Comparison of ENCODE assay signal across 20 cellular contexts in the genomic region with DNA sequence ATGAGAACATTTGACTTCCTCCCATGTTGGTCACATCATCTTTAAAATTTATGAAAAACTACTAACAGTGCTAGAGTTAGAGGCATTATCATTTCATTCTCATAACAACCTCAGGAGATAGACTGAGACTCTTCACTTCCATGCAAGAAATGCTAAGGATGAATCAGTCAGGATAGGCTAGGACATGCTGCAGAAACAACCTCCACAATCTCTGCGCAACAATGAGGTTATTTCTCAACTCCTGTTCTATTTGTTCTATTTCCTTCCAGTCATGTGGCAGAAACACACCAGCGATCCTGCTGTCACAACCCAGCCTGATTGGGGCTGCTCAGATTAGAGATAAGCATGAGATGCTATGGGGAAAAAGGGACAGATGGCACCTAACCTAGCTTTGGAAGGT. TPM values are rescaled to one million over a fixed set of nuclear protein-coding genes. Genes with fewer than 3 reads are reported as not detected.
DNase-seq lines count a peak whose midpoint lies in the region; ATAC-seq, FAIRE-seq and TF ChIP-seq lines count a peak whose summit lies in the region.
"Had no signal": no experiment of that assay in that cellular context is flagged by ENCODE, and none has a peak within 500 bp of the region (broad histone marks: within the 10 kb centered on the region; RNA-seq: fewer than 3 reads in every experiment).

No MANE protein-coding gene starts in this region.

- no peak for FAIRE-seq in bronchial epithelial cell (lab: Jason Lieb, UNC)
- FAIRE-seq: GM12892 had no signal

- H3K9me2 ChIP-seq in hepatocyte (replicated peaks; ENCODE audit: insufficient read depth), result no peaks in the 10 kb centered on the region

- H3K4me3 ChIP-seq in WERI-Rb-1 (ENCODE audit: low read depth, low read length) (no peak overlapping the region), bronchial epithelial cell (ENCODE audit: low read depth, low read length) (no peak overlapping the region), A673 (ENCODE audit: low read depth, low read length, poor library complexity, severe bottlenecking) (no peak overlapping the region), hepatocyte (no peak overlapping the region)

- H3K36me3 ChIP-seq in WERI-Rb-1, result no peaks in the 10 kb centered on the region
- H3K36me3 ChIP-seq in bronchial epithelial cell (ENCODE audit: control insufficient read depth, insufficient read depth, low read length), result no peaks in the 10 kb centered on the region
- H3K36me3 ChIP-seq in A673 (ENCODE audit: insufficient read depth, low read length, poor library complexity, severe bottlenecking), result no peaks in the 10 kb centered on the region
- no peaks in the 10 kb centered on the region for H3K36me3 ChIP-seq in hepatocyte (replicated peaks; ENCODE audit: insufficient read depth, low read depth)
- H3K36me3 ChIP-seq: BE2C had no signal

- H4K20me1 ChIP-seq in hepatocyte (ENCODE audit: insufficient read depth, poor library complexity, severe bottlenecking), result no peaks in the 10 kb centered on the region

- H3K4me1 ChIP-seq in A673 (ENCODE audit: insufficient read depth, low read length, poor library complexity, severe bottlenecking) (no peaks in the 10 kb centered on the region), hepatocyte (ENCODE audit: insufficient read depth) (peaks cover 3% of the 10 kb centered on the region)
- H3K4me1 ChIP-seq: BE2C had no signal

- no peak for ATAC-seq in stimulated activated naive CD8-positive, alpha-beta T cell treated with anti-CD3 and anti-CD28 coated beads, Interleukin-15, amount 100 ng/mL, for 72 hours

- intact Hi-C loops in A673 (cut with micrococcal nuclease; ENCODE audit: unreplicated experiment), result no loop called here

- H3K9me3 ChIP-seq in WERI-Rb-1 (ENCODE audit: severe bottlenecking) (no peaks in the 10 kb centered on the region), A673 (ENCODE audit: low read depth, low read length, poor library complexity, severe bottlenecking) (no peaks in the 10 kb centered on the region), hepatocyte (ENCODE audit: low read depth) (no peaks in the 10 kb centered on the region)
- H3K9me3 ChIP-seq: BE2C had no signal

- H3K9me3 Mint-ChIP-seq in stimulated activated naive CD8-positive, alpha-beta T cell treated with anti-CD3 and anti-CD28 coated beads, Interleukin-15, Interleukin-2, amounts not matched to agents 100 ng/mL and 50 ng/mL, for 24 hours, result no peaks in the 10 kb centered on the region
- no peaks in the 10 kb centered on the region for H3K9me3 Mint-ChIP-seq in stimulated activated naive CD8-positive, alpha-beta T cell treated with anti-CD3 and anti-CD28 coated beads, Interleukin-15, amount 100 ng/mL, for 72 hours
- H3K9me3 Mint-ChIP-seq: CD8-positive, alpha-beta memory T cell; H9 had no signal

- H3K4me3 Mint-ChIP-seq in stimulated activated naive CD8-positive, alpha-beta T cell treated with anti-CD3 and anti-CD28 coated beads, Interleukin-15, Interleukin-2, amounts not matched to agents 100 ng/mL and 50 ng/mL, for 24 hours, result no peak overlapping the region
- no peak overlapping the region for H3K4me3 Mint-ChIP-seq in stimulated activated naive CD8-positive, alpha-beta T cell treated with anti-CD3 and anti-CD28 coated beads, Interleukin-15, amount 100 ng/mL, for 72 hours
- H3K4me3 Mint-ChIP-seq: CD4-positive, CD25-positive, alpha-beta regulatory T cell; CD8-positive, alpha-beta memory T cell; H9 had no signal

- peak overlapping the region; percentile 5 for H3K27ac Mint-ChIP-seq in stimulated activated naive CD8-positive, alpha-beta T cell treated with anti-CD3 and anti-CD28 coated beads, Interleukin-15, Interleukin-2, amounts not matched to agents 100 ng/mL and 50 ng/mL, for 24 hours
- no peak overlapping the region for H3K27ac Mint-ChIP-seq in stimulated activated naive CD8-positive, alpha-beta T cell treated with anti-CD3 and anti-CD28 coated beads, Interleukin-15, amount 100 ng/mL, for 72 hours
- H3K27ac Mint-ChIP-seq: CD4-positive, CD25-positive, alpha-beta regulatory T cell; CD8-positive, alpha-beta memory T cell; H9 had no signal

- no peaks in the 10 kb centered on the region for H3K36me3 Mint-ChIP-seq in stimulated activated naive CD8-positive, alpha-beta T cell treated with anti-CD3 and anti-CD28 coated beads, Interleukin-15, Interleukin-2, amounts not matched to agents 100 ng/mL and 50 ng/mL, for 24 hours (ENCODE audit: low read depth)
- H3K36me3 Mint-ChIP-seq: CD8-positive, alpha-beta memory T cell had no signal

- CTCF ChIA-PET in A673 (lab: Charles Lee), result interaction anchor here (0.6 kb wide), 1 partner anchor 231 kb away, joined by 9 read pairs; no protein-coding TSS in a partner anchor

- no peak overlapping the region for H2AFZ ChIP-seq in hepatocyte

- POLR2A ChIA-PET in A673 (lab: Charles Lee; ENCODE audit: low non-redundant PET), result no interaction called here

- peaks cover 66% of the 10 kb centered on the region for H3K27me3 Mint-ChIP-seq in stimulated activated naive CD8-positive, alpha-beta T cell treated with anti-CD3 and anti-CD28 coated beads, Interleukin-15, Interleukin-2, amounts not matched to agents 100 ng/mL and 50 ng/mL, for 24 hours
- H3K27me3 Mint-ChIP-seq in stimulated activated naive CD8-positive, alpha-beta T cell treated with anti-CD3 and anti-CD28 coated beads, Interleukin-15, amount 100 ng/mL, for 72 hours, result peaks cover 56% of the 10 kb centered on the region

- TF ChIP-seq CTCF in WERI-Rb-1 (IDR thresholded peaks at IDR 0.05; ENCODE audit: low read depth, low read length) (no peak), bronchial epithelial cell (IDR thresholded peaks at IDR 0.05; ENCODE audit: insufficient read depth, low read length, severe bottlenecking) (no peak), A673 (conservative IDR thresholded peaks at IDR 0.05; ENCODE audit: low read depth, low read length) (no peak), hepatocyte (IDR thresholded peaks at IDR 0.05; ENCODE audit: poor library complexity) (no peak)

- peaks cover 26% of the 10 kb centered on the region for H3K4me1 Mint-ChIP-seq in stimulated activated naive CD8-positive, alpha-beta T cell treated with anti-CD3 and anti-CD28 coated beads, Interleukin-15, Interleukin-2, amounts not matched to agents 100 ng/mL and 50 ng/mL, for 24 hours (ENCODE audit: low read depth)
- H3K4me1 Mint-ChIP-seq in stimulated activated naive CD8-positive, alpha-beta T cell treated with anti-CD3 and anti-CD28 coated beads, Interleukin-15, amount 100 ng/mL, for 72 hours, result peaks cover 29% of the 10 kb centered on the region

- no peak overlapping the region for H3K4me2 ChIP-seq in hepatocyte

- DNase-seq in stimulated activated naive CD8-positive, alpha-beta T cell treated with anti-CD3 and anti-CD28 coated beads, Interleukin-15, amount 100 ng/mL, for 72 hours, result no peak
- peak; percentile 22 for DNase-seq in WERI-Rb-1
- DNase-seq in bronchial epithelial cell (ENCODE audit: low read depth), result peak; percentile 8
- no peak for DNase-seq in A673 (ENCODE audit: low spot score)
- no peak for DNase-seq in hepatocyte (ENCODE audit: low spot score)
- DNase-seq in GM19238 (ENCODE audit: insufficient read length, low spot score), result no peak
- DNase-seq: ACHN; BE2C; C1 segment of cervical spinal cord; CD8-positive, alpha-beta memory T cell; COR-L47; DMS 273 treated with DMSO at 0.1 percent for 48 hours; DMS53; DND-41; EL; GOT3; H9 had no signal

- H3K27me3 ChIP-seq in WERI-Rb-1 (ENCODE audit: insufficient read depth, low read depth, severe bottlenecking) (no peaks in the 10 kb centered on the region), bronchial epithelial cell (ENCODE audit: control insufficient read depth, insufficient read depth, low read length) (no peaks in the 10 kb centered on the region), A673 (replicated peaks; ENCODE audit: insufficient read depth, low read depth, low read length, poor library complexity) (no peaks in the 10 kb centered on the region), hepatocyte (peaks cover 3% of the 10 kb centered on the region)

- BruUV-seq in A673 (replicated peaks; lab: Mats Ljungman, UMichigan), result no TSS peak

- WGBS in hepatocyte (ENCODE audit: low lambda C conversion rate, missing lambda C conversion rate), result 83% methylated on average over 2 of the region's 2 CpGs

- H3K27ac ChIP-seq in WERI-Rb-1, result no peak overlapping the region
- no peak overlapping the region for H3K27ac ChIP-seq in A673 (ENCODE audit: low read depth, low read length, poor library complexity, severe bottlenecking)
- no peak overlapping the region for H3K27ac ChIP-seq in hepatocyte

- H3K79me2 ChIP-seq in hepatocyte, result no peaks in the 10 kb centered on the region

RNA-seq across cellular contexts. Expression of a gene that starts 49.0 kb away (rescaled TPM):
- 15.9 and 26.6 TPM in 2 replicates for total RNA-seq in bronchial epithelial cell
- total RNA-seq in A673 (2021), result 32.3 and 36.9 TPM in 2 replicates
- total RNA-seq in hepatocyte, result 128 and 132 TPM in 2 replicates
- polyA plus RNA-seq in hepatocyte, result 70.0 and 73.1 TPM in 2 replicates

Comparison
In these comparisons a context has a peak if more than half of its experiments do, and no peak if none do; other contexts are left out.
1. DNase-seq: peak in WERI-Rb-1 (single experiment) and bronchial epithelial cell (single experiment); none in stimulated activated naive CD8-positive, alpha-beta T cell treated with anti-CD3 and anti-CD28 coated beads, Interleukin-15, amount 100 ng/mL, for 72 hours (0 of 2), A673 (single experiment), hepatocyte (single experiment) and GM19238 (single experiment).